13 cellular contexts compared by ENCODE assay signal in the genomic region with DNA sequence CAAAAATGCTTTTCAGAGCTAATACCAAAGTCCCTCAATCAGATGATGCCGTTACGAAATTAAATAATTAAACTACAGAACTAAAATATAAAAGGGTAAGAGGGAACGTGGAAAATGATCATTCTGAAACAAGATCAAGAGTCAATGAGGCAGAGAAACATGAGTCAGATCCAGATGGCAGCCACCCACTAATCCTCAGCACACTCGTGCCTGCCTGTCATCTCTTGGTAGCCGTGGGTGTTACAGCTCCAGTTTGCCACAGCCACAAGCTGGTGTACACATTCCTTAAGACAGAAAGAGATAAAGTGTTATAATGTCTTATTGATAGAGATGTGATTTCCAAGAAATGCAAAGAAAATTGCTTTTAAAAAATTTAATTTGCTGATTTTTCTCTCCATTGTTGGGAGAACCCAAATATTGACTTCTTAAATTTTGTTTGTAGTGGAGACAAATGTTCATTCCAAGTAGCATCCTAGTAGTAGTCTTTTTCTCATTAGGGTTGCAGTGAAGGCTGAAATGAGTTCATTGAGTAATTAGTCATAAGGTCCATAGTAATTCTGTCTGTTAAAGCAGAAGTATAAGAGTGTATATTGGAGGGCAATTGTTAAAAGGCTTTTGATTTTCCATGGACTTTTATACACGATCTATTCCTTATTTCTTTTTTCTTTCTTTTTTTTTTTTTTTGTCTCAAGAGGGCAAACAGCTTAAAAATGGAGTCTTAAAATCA.
DNase-seq lines count a peak whose midpoint lies in the region; ATAC-seq and TF ChIP-seq lines count a peak whose summit lies in the region.
"Had no signal": no experiment of that assay in that cellular context is flagged by ENCODE, and none has a peak within 500 bp of the region (broad histone marks: within the 10 kb centered on the region; RNA-seq: fewer than 3 reads in every experiment).

No MANE protein-coding gene starts in this region.

- POLR2A ChIA-PET in HEK293 (lab: Yijun Ruan, JAX) = no interaction called here
- POLR2A ChIA-PET in A673 (lab: Charles Lee; ENCODE audit: low non-redundant PET) = no interaction called here

- H3K4me1 ChIP-seq in HEK293 (ENCODE audit: control insufficient read depth, insufficient read depth, low read length) (peaks cover 7% of the 10 kb centered on the region), A673 (ENCODE audit: insufficient read depth, low read length, poor library complexity, severe bottlenecking) (no peaks in the 10 kb centered on the region)
- H3K4me1 ChIP-seq: body of pancreas, tibial artery had no signal

- DNase-seq in NCI-H446 treated with DMSO at 0.1 percent for 48 hours (lab: John Stamatoyannopoulos, UW) (peak; percentile 41), dorsolateral prefrontal cortex (peak in 8 of 10 donors; percentile 44 to 80 (median 71)), A673 (ENCODE audit: low spot score) (no peak), GM19238 (ENCODE audit: insufficient read length, low spot score) (no peak)
- DNase-seq in stimulated activated CD4-positive, alpha-beta T cell treated with anti-CD3 and anti-CD28 coated beads, Interleukin-4, amount 100 ng/mL, for 1 hour = peak; percentile 22
- DNase-seq: activated CD4-positive, alpha-beta T cell treated with anti-CD3 and anti-CD28 coated beads, Interleukin-2, amount 50 U/mL, for 4 hours; body of pancreas; erythroblast; naive B cell; NCI-H2107; tibial artery had no signal

- H3K36me3 ChIP-seq in HEK293 (ENCODE audit: control insufficient read depth in 2 of 2, insufficient read depth in 1 of 2, low read length in 2 of 2) = no peaks in the 10 kb centered on the region
- H3K36me3 ChIP-seq in A673 (ENCODE audit: insufficient read depth, low read length, poor library complexity, severe bottlenecking) = no peaks in the 10 kb centered on the region
- H3K36me3 ChIP-seq: tibial artery had no signal

- H3K9me3 ChIP-seq in HEK293 (ENCODE audit: control insufficient read depth, insufficient read depth, low read depth, low read length) (no peaks in the 10 kb centered on the region), A673 (ENCODE audit: low read depth, low read length, poor library complexity, severe bottlenecking) (no peaks in the 10 kb centered on the region)
- H3K9me3 ChIP-seq: body of pancreas, tibial artery had no signal

- no peak for ATAC-seq in HG03135 (IDR thresholded peaks at IDR 0.05; ENCODE audit: unreplicated experiment)
- ATAC-seq: body of pancreas had no signal

- intact Hi-C loops in dorsolateral prefrontal cortex (cut with DNase I) = no loop called here
- intact Hi-C loops in A673 (cut with micrococcal nuclease; ENCODE audit: unreplicated experiment) = no loop called here

- CTCF ChIA-PET in HEK293 (lab: Yijun Ruan, JAX) = no interaction called here
- CTCF ChIA-PET in A673 (lab: Charles Lee) = no interaction called here

- TF ChIP-seq CTCF in HEK293 (tag by site-specific recombination; IDR thresholded peaks at IDR 0.05) (no peak), dorsolateral prefrontal cortex (IDR thresholded peaks at IDR 0.05 in 54 of 56, conservative IDR thresholded peaks at IDR 0.05 in 2 of 56; ENCODE audit: low read depth in 1 of 56, partially characterized antibody in 56 of 56) (no peak), A673 (conservative IDR thresholded peaks at IDR 0.05; ENCODE audit: low read depth, low read length) (no peak)

- no peak overlapping the region for H3K4me3 ChIP-seq in HEK293 (ENCODE audit: low read depth, low read length)
- no peak overlapping the region for H3K4me3 ChIP-seq in dorsolateral prefrontal cortex
- no peak overlapping the region for H3K4me3 ChIP-seq in A673 (ENCODE audit: low read depth, low read length, poor library complexity, severe bottlenecking)
- H3K4me3 ChIP-seq: body of pancreas, tibial artery had no signal

- no TSS peak for BruUV-seq in A673 (replicated peaks; lab: Mats Ljungman, UMichigan)

- no peak overlapping the region for H3K27ac ChIP-seq in HEK293 (ENCODE audit: extremely low read depth, low read depth, low read length)
- H3K27ac ChIP-seq in dorsolateral prefrontal cortex = no peak overlapping the region
- H3K27ac ChIP-seq in A673 (ENCODE audit: low read depth, low read length, poor library complexity, severe bottlenecking) = no peak overlapping the region
- H3K27ac ChIP-seq: body of pancreas, tibial artery had no signal

- H3K27me3 ChIP-seq in dorsolateral prefrontal cortex (peaks cover 0 to under 1% (median 0%) of the 10 kb centered on the region in 45 donors), A673 (replicated peaks; ENCODE audit: insufficient read depth, low read depth, low read length, poor library complexity) (no peaks in the 10 kb centered on the region)
- H3K27me3 ChIP-seq: body of pancreas, tibial artery had no signal

TF ChIP-seq in HEK293, 187 proteins besides CTCF, POLR2A, EP300 and RAD21:
- TF ChIP-seq PATZ1 (tag by site-specific recombination; IDR thresholded peaks at IDR 0.05) = no peak
- no peak for TF ChIP-seq ZNF394 (tag by site-specific recombination; IDR thresholded peaks at IDR 0.05; ENCODE audit: borderline replicate concordance)
- TF ChIP-seq ZNF501 (tag by site-specific recombination; IDR thresholded peaks at IDR 0.05) = no peak
- TF ChIP-seq PRDM10 (tag by site-specific recombination; IDR thresholded peaks at IDR 0.05) = no peak
- no peak for TF ChIP-seq ZNF23 (tag by site-specific recombination; IDR thresholded peaks at IDR 0.05; ENCODE audit: borderline replicate concordance)
- TF ChIP-seq, protein P1, sequence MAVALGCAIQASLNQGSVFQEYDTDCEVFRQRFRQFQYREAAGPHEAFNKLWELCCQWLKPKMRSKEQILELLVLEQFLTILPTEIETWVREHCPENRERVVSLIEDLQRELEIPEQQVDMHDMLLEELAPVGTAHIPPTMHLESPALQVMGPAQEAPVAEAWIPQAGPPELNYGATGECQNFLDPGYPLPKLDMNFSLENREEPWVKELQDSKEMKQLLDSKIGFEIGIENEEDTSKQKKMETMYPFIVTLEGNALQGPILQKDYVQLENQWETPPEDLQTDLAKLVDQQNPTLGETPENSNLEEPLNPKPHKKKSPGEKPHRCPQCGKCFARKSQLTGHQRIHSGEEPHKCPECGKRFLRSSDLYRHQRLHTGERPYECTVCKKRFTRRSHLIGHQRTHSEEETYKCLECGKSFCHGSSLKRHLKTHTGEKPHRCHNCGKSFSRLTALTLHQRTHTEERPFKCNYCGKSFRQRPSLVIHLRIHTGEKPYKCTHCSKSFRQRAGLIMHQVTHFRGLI (tag by site-specific recombination; IDR thresholded peaks at IDR 0.05) = no peak
- TF ChIP-seq EGR2 (tag by site-specific recombination; IDR thresholded peaks at IDR 0.05; ENCODE audit: low read depth) = peak; percentile 47; the same call in 1 of the 2 replicates
- TF ChIP-seq ZNF585B (tag by site-specific recombination; IDR thresholded peaks at IDR 0.05) = no peak
- TF ChIP-seq ZNF670 (tag by site-specific recombination; IDR thresholded peaks at IDR 0.05; ENCODE audit: low read depth) = no peak
- no peak for TF ChIP-seq ZNF610 (tag by site-specific recombination; IDR thresholded peaks at IDR 0.05; ENCODE audit: borderline replicate concordance)
- peak; percentile 47 for TF ChIP-seq ZFHX2 (tag by site-specific recombination; conservative IDR thresholded peaks at IDR 0.05)

Comparison
In these comparisons a context has a peak if more than half of its experiments do, and no peak if none do; other contexts are left out.
1. DNase-seq: peak in NCI-H446 treated with DMSO at 0.1 percent for 48 hours (single experiment), dorsolateral prefrontal cortex (8 of 10) and stimulated activated CD4-positive, alpha-beta T cell treated with anti-CD3 and anti-CD28 coated beads, Interleukin-4, amount 100 ng/mL, for 1 hour (single experiment); none in A673 (single experiment) and GM19238 (single experiment).